12 cellular contexts compared by ENCODE assay signal in the genomic region with DNA sequence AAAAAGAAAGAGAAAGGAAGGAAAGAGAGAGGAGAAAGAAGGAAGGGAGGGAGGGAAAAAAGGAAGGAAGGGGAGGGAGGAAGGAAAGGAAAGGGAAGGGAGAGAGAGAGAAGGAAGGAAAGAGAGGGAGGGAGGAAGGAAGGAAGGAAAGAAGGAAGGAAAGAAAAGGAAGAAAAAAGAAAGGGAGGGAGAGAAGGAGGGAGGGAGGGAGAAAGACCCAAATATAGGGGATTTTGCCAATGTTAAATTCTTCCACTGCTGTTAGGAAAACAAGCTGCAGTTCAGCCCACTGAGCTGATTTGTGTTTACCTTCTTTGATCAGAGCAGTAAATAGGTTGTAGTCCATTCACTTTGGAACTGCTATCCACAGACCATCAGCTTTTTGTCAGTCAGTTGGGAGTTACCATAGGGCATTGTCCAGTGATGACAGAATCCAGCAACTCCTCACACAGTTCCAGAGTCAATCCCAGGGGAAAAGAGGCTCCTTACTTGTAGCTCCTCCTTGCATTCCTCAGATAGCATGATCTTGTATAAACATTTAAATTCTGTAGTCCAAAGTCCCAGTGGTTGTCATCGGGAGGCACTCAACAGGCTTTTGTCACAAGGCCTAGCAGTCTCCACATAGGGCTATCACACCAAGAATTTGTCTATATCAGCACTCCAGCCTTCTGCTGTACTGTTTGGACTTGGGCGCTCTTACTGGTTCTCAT. TPM values are rescaled to one million over a fixed set of nuclear protein-coding genes. Genes with fewer than 3 reads are reported as not detected.
A peak's percentile ranks its signal among the peaks of the same experiment; 100 is the strongest.
DNase-seq lines count a peak whose midpoint lies in the region; ATAC-seq and TF ChIP-seq lines count a peak whose summit lies in the region.
"Had no signal": no experiment of that assay in that cellular context is flagged by ENCODE, and none has a peak within 500 bp of the region (broad histone marks: within the 10 kb centered on the region; RNA-seq: fewer than 3 reads in every experiment).

No MANE protein-coding gene starts in this region.

- TF ChIP-seq CTCF in fibroblast of pulmonary artery (IDR thresholded peaks at IDR 0.05; ENCODE audit: low read length, missing control alignments) = no peak

- DNase-seq in Right ventricle myocardium inferior (ENCODE audit: missing footprints) (no peak), cardiac septum (ENCODE audit: low spot score) (no peak), fibroblast of pulmonary artery (ENCODE audit: low read depth) (peak; percentile 77), myocyte (ENCODE audit: low read depth) (peak; percentile 55), NCI-H345 treated with DMSO at 0.1 percent for 48 hours (lab: John Stamatoyannopoulos, UW; ENCODE audit: unreplicated experiment) (no peak), ACHN (no peak), NCI-H1930 (lab: John Stamatoyannopoulos, UW) (no peak)
- DNase-seq: activated CD4-positive, alpha-beta T cell treated with anti-CD3 and anti-CD28 coated beads, Interleukin-2, amount 50 U/mL, for 48 hours; BE2C; NCI-H1436 treated with DMSO at 0.1 percent for 48 hours; ovary had no signal

- in situ Hi-C loops in ACHN (cut with HindIII; ENCODE audit: low pct_ligation_motif_present, low pct_unique_long_range_greater_than_20kb, low sequenced_read_pairs) = no loop called here

- intact Hi-C loops in Right ventricle myocardium inferior (cut with DNase I) (no loop called here), cardiac septum (cut with DNase I) (no loop called here)

- peak; percentile 80 for ATAC-seq in Right ventricle myocardium inferior
- ATAC-seq in HG03432 (IDR thresholded peaks at IDR 0.05; ENCODE audit: unreplicated experiment) = no peak

- no peak overlapping the region for H3K4me3 ChIP-seq in fibroblast of pulmonary artery (replicated peaks; ENCODE audit: low read depth, low read length)
- H3K4me3 ChIP-seq: ovary had no signal

RNA-seq across cellular contexts. Expression of a gene that starts 13.5 kb away (rescaled TPM):
- total RNA-seq in Right ventricle myocardium inferior = 23.9 TPM
- total RNA-seq in cardiac septum = 23.8 TPM
- 37.5 and 48.2 TPM in 2 replicates for total RNA-seq in myocyte
- polyA plus RNA-seq in myocyte (2012) = 34.9 TPM

RNA-seq across cellular contexts. Expression of a gene that starts 44.1 kb away (rescaled TPM):
- 24.4 TPM for total RNA-seq in Right ventricle myocardium inferior
- 27.4 TPM for total RNA-seq in cardiac septum
- total RNA-seq in myocyte = 42.1 and 43.0 TPM in 2 replicates
- 22.1 TPM for polyA plus RNA-seq in myocyte (2012)

RNA-seq across cellular contexts. Expression of a gene that starts 55.3 kb away (rescaled TPM):
- total RNA-seq in Right ventricle myocardium inferior = 6.3 TPM
- 3.6 TPM for total RNA-seq in cardiac septum
- 27.3 and 30.6 TPM in 2 replicates for total RNA-seq in myocyte
- polyA plus RNA-seq in myocyte (2012) = 18.6 TPM

Comparison
In these comparisons a context has a peak if more than half of its experiments do, and no peak if none do; other contexts are left out.
1. DNase-seq: peak in fibroblast of pulmonary artery (single experiment) and myocyte (single experiment); none in Right ventricle myocardium inferior (single experiment), cardiac septum (single experiment), NCI-H345 treated with DMSO at 0.1 percent for 48 hours (single experiment), ACHN (single experiment) and NCI-H1930 (0 of 2).